27 cellular contexts compared by ENCODE assay signal in genomic region chr15:43235536-43235935, GRCh38. TPM values are rescaled to one million over a fixed set of nuclear protein-coding genes. Genes with fewer than 3 reads are reported as not detected.
A peak's percentile ranks its signal among the peaks of the same experiment; 100 is the strongest.
DNase-seq lines count a peak whose midpoint lies in the region; ATAC-seq and TF ChIP-seq lines count a peak whose summit lies in the region.
"Had no signal": no experiment of that assay in that cellular context is flagged by ENCODE, and none has a peak within 500 bp of the region (broad histone marks: within the 10 kb centered on the region; RNA-seq: fewer than 3 reads in every experiment).

No MANE protein-coding gene starts in this region.

- peaks cover 26% of the 10 kb centered on the region for H3K27me3 Mint-ChIP-seq in stimulated activated naive CD8-positive, alpha-beta T cell treated with anti-CD3 and anti-CD28 coated beads, Interleukin-15, amount 100 ng/mL, for 72 hours

- no peak overlapping the region for H3K9ac ChIP-seq in BLaER1 treated with 17β-estradiol and CSF1 and Interleukin-3, amounts not matched to agents 10 nM and 100 nM

- H3K27me3 ChIP-seq in BLaER1 treated with 17β-estradiol and CSF1 and Interleukin-3, amounts not matched to agents 10 nM and 100 nM: peaks cover 0 to 80% (median 0%) of the 10 kb centered on the region in 11 experiments; a peak in 8 of 22 replicates
- H3K27me3 ChIP-seq in RWPE2 (ENCODE audit: insufficient read depth, poor library complexity, severe bottlenecking): no peaks in the 10 kb centered on the region
- H3K27me3 ChIP-seq: BE2C had no signal

- no peak for TF ChIP-seq CTCF in RWPE2 (IDR thresholded peaks at IDR 0.05; ENCODE audit: poor library complexity, severe bottlenecking)

- no peak overlapping the region for H3K4me3 Mint-ChIP-seq in stimulated activated naive CD8-positive, alpha-beta T cell treated with anti-CD3 and anti-CD28 coated beads, Interleukin-15, amount 100 ng/mL, for 72 hours
- H3K4me3 Mint-ChIP-seq: CD14-positive monocyte; CD4-positive, alpha-beta memory T cell; CD4-positive, CD25-positive, alpha-beta regulatory T cell; CD8-positive, alpha-beta memory T cell had no signal

- H3K27ac Mint-ChIP-seq in stimulated activated naive CD8-positive, alpha-beta T cell treated with anti-CD3 and anti-CD28 coated beads, Interleukin-15, amount 100 ng/mL, for 72 hours: peak overlapping the region in 1 of 2 donors; percentile 80
- H3K27ac Mint-ChIP-seq: CD14-positive monocyte; CD4-positive, alpha-beta memory T cell; CD4-positive, CD25-positive, alpha-beta regulatory T cell had no signal

- H3K4me1 Mint-ChIP-seq in stimulated activated naive CD8-positive, alpha-beta T cell treated with anti-CD3 and anti-CD28 coated beads, Interleukin-15, amount 100 ng/mL, for 72 hours: peaks cover 29% of the 10 kb centered on the region
- H3K4me1 Mint-ChIP-seq: CD4-positive, alpha-beta memory T cell; CD4-positive, CD25-positive, alpha-beta regulatory T cell had no signal

- ATAC-seq in RWPE2 (ENCODE audit: low read depth): no peak
- no peak for ATAC-seq in stimulated activated naive CD8-positive, alpha-beta T cell treated with anti-CD3 and anti-CD28 coated beads, Interleukin-15, amount 100 ng/mL, for 72 hours
- ATAC-seq: GM12878 had no signal

- DNase-seq in RWPE2 (ENCODE audit: low spot score): peak; percentile 47
- DNase-seq in mesenteric fat pad (ENCODE audit: low spot score): peak; percentile 69
- no peak for DNase-seq in NCI-H1105 treated with DMSO at 0.1 percent for 48 hours (lab: John Stamatoyannopoulos, UW)
- no peak for DNase-seq in HCEC 1CT
- no peak for DNase-seq in stimulated activated naive CD8-positive, alpha-beta T cell treated with anti-CD3 and anti-CD28 coated beads, Interleukin-15, amount 100 ng/mL, for 72 hours
- DNase-seq in caudate nucleus (lab: John Stamatoyannopoulos, UW): no peak
- DNase-seq: 8988T; ACHN; BE2C; C1 segment of cervical spinal cord; CD4-positive, alpha-beta memory T cell; CD4-positive, CD25-positive, alpha-beta regulatory T cell; CD8-positive, alpha-beta memory T cell; COR-L47; DMS 273 treated with DMSO at 0.1 percent for 48 hours; DMS153; DMS53; DMS79; DND-41; EL; GDM1 had no signal

- peaks cover 40 to 74% (median 66%) of the 10 kb centered on the region in 10 experiments for H3K4me1 ChIP-seq in BLaER1 treated with 17β-estradiol and CSF1 and Interleukin-3, amounts not matched to agents 10 nM and 100 nM
- no peaks in the 10 kb centered on the region for H3K4me1 ChIP-seq in RWPE2 (ENCODE audit: insufficient read depth, poor library complexity, severe bottlenecking)
- H3K4me1 ChIP-seq: BE2C had no signal

- peak overlapping the region in 1 of 11 experiments; percentile 49; a peak in 1 of 22 replicates for H3K27ac ChIP-seq in BLaER1 treated with 17β-estradiol and CSF1 and Interleukin-3, amounts not matched to agents 10 nM and 100 nM
- H3K27ac ChIP-seq in RWPE2 (ENCODE audit: poor library complexity, severe bottlenecking): no peak overlapping the region
- no peak overlapping the region for H3K27ac ChIP-seq in caudate nucleus (ENCODE audit: low read depth, low read length)

- peak overlapping the region in 9 of 11 experiments; percentile 56 to 90 (median 78); a peak in 16 of 22 replicates for H3K4me2 ChIP-seq in BLaER1 treated with 17β-estradiol and CSF1 and Interleukin-3, amounts not matched to agents 10 nM and 100 nM

- no peaks in the 10 kb centered on the region; a peak in 1 of 22 replicates for H3K9me3 ChIP-seq in BLaER1 treated with 17β-estradiol and CSF1 and Interleukin-3, amounts not matched to agents 10 nM and 100 nM (replicated peaks in 1 of 11)
- H3K9me3 ChIP-seq in RWPE2 (ENCODE audit: severe bottlenecking): no peaks in the 10 kb centered on the region
- H3K9me3 ChIP-seq: BE2C had no signal

- H4K20me1 ChIP-seq in BLaER1 treated with 17β-estradiol and CSF1 and Interleukin-3, amounts not matched to agents 10 nM and 100 nM: peaks cover 0 to 62% (median 0%) of the 10 kb centered on the region in 11 experiments; a peak in 5 of 22 replicates

- H3K9me3 Mint-ChIP-seq in stimulated activated naive CD8-positive, alpha-beta T cell treated with anti-CD3 and anti-CD28 coated beads, Interleukin-15, amount 100 ng/mL, for 72 hours: no peaks in the 10 kb centered on the region
- H3K9me3 Mint-ChIP-seq: CD4-positive, alpha-beta memory T cell; CD8-positive, alpha-beta memory T cell had no signal

- H3K4me3 ChIP-seq in BLaER1 treated with 17β-estradiol and CSF1 and Interleukin-3, amounts not matched to agents 10 nM and 100 nM: no peak overlapping the region
- H3K4me3 ChIP-seq in RWPE2 (ENCODE audit: severe bottlenecking): no peak overlapping the region
- H3K4me3 ChIP-seq: GM12878 had no signal

- no peaks in the 10 kb centered on the region for H3K36me3 ChIP-seq in BLaER1 treated with 17β-estradiol and CSF1 and Interleukin-3, amounts not matched to agents 10 nM and 100 nM
- H3K36me3 ChIP-seq in RWPE2 (ENCODE audit: low read depth): no peaks in the 10 kb centered on the region
- H3K36me3 ChIP-seq: BE2C had no signal

RNA-seq across cellular contexts. Expression of gene EPB42, which starts 14.7 kb away (rescaled TPM):
- total RNA-seq in mesenteric fat pad: 2.8 TPM
- total RNA-seq: A673; CD4-positive, alpha-beta memory T cell; CD4-positive, CD25-positive, alpha-beta regulatory T cell; CD8-positive, alpha-beta memory T cell; Daoy; G401; GM12878 had no signal

RNA-seq across cellular contexts. Expression of gene TGM5, which starts 31.2 kb away (rescaled TPM):
- 0.45 TPM for total RNA-seq in mesenteric fat pad
- total RNA-seq: A673; CD4-positive, alpha-beta memory T cell; CD4-positive, CD25-positive, alpha-beta regulatory T cell; Daoy; G401 had no signal

RNA-seq across cellular contexts. Expression of gene CCNDBP1, which starts 50.3 kb away (rescaled TPM):
- 56.3 TPM for total RNA-seq in mesenteric fat pad

Comparison
In these comparisons a context has a peak if more than half of its experiments do, and no peak if none do; other contexts are left out.
1. DNase-seq: peak in RWPE2 (single experiment) and mesenteric fat pad (single experiment); none in NCI-H1105 treated with DMSO at 0.1 percent for 48 hours (single experiment), HCEC 1CT (single experiment), stimulated activated naive CD8-positive, alpha-beta T cell treated with anti-CD3 and anti-CD28 coated beads, Interleukin-15, amount 100 ng/mL, for 72 hours (0 of 2) and caudate nucleus (0 of 61).